Comparison of ENCODE assay signal across 9 cellular contexts in the genomic region with DNA sequence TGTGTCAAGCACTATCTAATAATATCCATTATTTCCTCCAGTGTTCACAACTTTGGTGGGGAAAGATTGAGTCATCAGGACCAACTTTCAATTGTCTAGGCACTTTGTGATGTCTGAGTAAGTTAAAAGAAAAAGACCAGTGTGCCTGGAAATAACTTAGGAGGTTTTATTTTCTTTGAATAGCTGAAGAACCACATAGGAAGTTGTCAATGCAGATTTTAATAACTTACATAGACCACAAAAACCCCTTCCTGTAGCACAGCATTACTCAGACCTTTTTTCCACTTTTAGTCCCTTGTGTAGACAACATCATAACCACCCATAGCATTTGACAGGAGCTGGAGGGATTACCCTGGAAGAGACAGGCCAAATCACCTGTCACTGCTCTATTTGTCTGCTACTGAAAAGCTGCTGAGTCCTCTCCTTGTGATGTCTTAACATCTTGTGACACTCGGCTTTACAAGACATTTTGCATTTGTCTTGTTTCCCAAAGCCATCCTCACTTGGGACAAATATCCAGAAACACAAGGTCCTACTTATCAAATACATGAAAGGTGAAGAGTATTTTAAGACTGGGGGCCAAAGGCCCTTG.
DNase-seq lines count a peak whose midpoint lies in the region; ATAC-seq, FAIRE-seq and TF ChIP-seq lines count a peak whose summit lies in the region.
"Had no signal": no experiment of that assay in that cellular context is flagged by ENCODE, and none has a peak within 500 bp of the region (broad histone marks: within the 10 kb centered on the region; RNA-seq: fewer than 3 reads in every experiment).

No MANE protein-coding gene starts in this region.

- no peaks in the 10 kb centered on the region; the same call in 1 of the 2 replicates for H3K9me3 ChIP-seq in HepG2 (ENCODE audit: low read length)
- H3K9me3 ChIP-seq in Peyer's patch: no peaks in the 10 kb centered on the region
- H3K9me3 ChIP-seq in BE2C: no peaks in the 10 kb centered on the region

- H3K9ac ChIP-seq in HepG2 (ENCODE audit: insufficient read depth, low read depth, low read length) (no peak overlapping the region), mesendoderm (ENCODE audit: low read length) (no peak overlapping the region)

- H3K4me1 ChIP-seq in HepG2 (ENCODE audit: insufficient read depth, low read length) (no peaks in the 10 kb centered on the region), Peyer's patch (no peaks in the 10 kb centered on the region), BE2C (no peaks in the 10 kb centered on the region), mesendoderm (ENCODE audit: control insufficient read depth, low read depth, low read length) (no peaks in the 10 kb centered on the region)

- H2BK120ac ChIP-seq in mesendoderm (ENCODE audit: low read depth, low read length): no peak overlapping the region

- H3K56ac ChIP-seq in mesendoderm (ENCODE audit: low read length): no peak overlapping the region

- no TSS peak for BruUV-seq in HepG2 (replicated peaks; lab: Mats Ljungman, UMichigan)

- H3K4me2 ChIP-seq in HepG2 (ENCODE audit: low read depth, low read length) (no peak overlapping the region), mesendoderm (ENCODE audit: low read length) (no peak overlapping the region)

- ATAC-seq in GM19395 (IDR thresholded peaks at IDR 0.05; ENCODE audit: unreplicated experiment) (peak; percentile 93), HG02943 (IDR thresholded peaks at IDR 0.05; ENCODE audit: low read depth, unreplicated experiment) (peak; percentile 90), HepG2 (no peak)

- no peak overlapping the region for H3K23ac ChIP-seq in mesendoderm (ENCODE audit: low read length)

- DNase-seq in GM10266 (ENCODE audit: extremely low spot score): peak; percentile 10
- peak; percentile 53 for DNase-seq in MV-4-11 (lab: John Stamatoyannopoulos, UW)
- DNase-seq in HepG2 (ENCODE audit: low spot score): no peak
- DNase-seq in Peyer's patch: no peak
- no peak for DNase-seq in BE2C
- DNase-seq in mesendoderm: no peak
- DNase-seq: NCI-H2081 had no signal

- H3K27me3 ChIP-seq in HepG2 (ENCODE audit: control insufficient read depth in 1 of 2, insufficient read depth in 2 of 2, low read length in 2 of 2): no peaks in the 10 kb centered on the region
- H3K27me3 ChIP-seq in Peyer's patch: no peaks in the 10 kb centered on the region
- H3K27me3 ChIP-seq in BE2C: no peaks in the 10 kb centered on the region
- no peaks in the 10 kb centered on the region for H3K27me3 ChIP-seq in mesendoderm (ENCODE audit: insufficient read depth, low read length, poor library complexity)

- no peak overlapping the region for H2BK15ac ChIP-seq in mesendoderm (replicated peaks; ENCODE audit: low read depth)

- TF ChIP-seq POLR2A in HepG2 (IDR thresholded peaks at IDR 0.05; ENCODE audit: insufficient read depth in 1 of 2, low read depth in 2 of 2, low read length in 2 of 2) (no peak), Peyer's patch (IDR thresholded peaks at IDR 0.05) (no peak)

- no peak for TF ChIP-seq CTCF in GM10266 (IDR thresholded peaks at IDR 0.05; ENCODE audit: control insufficient read depth, insufficient read depth, low read depth, missing control alignments)
- TF ChIP-seq CTCF in HepG2 (CRISPR knock-in tag; IDR thresholded peaks at IDR 0.05): no peak
- no peak for TF ChIP-seq CTCF in Peyer's patch (IDR thresholded peaks at IDR 0.05)
- no peak for TF ChIP-seq CTCF in BE2C (IDR thresholded peaks at IDR 0.05; ENCODE audit: low read depth, low read length)

- no peak overlapping the region for H4K8ac ChIP-seq in mesendoderm (ENCODE audit: low read depth, low read length)

- TF ChIP-seq EP300 in HepG2 (IDR thresholded peaks at IDR 0.05; ENCODE audit: low read depth in 2 of 2, low read length in 2 of 2): no peak
- no peak for TF ChIP-seq EP300 in HepG2 (CRISPR knock-in tag; IDR thresholded peaks at IDR 0.05; ENCODE audit: borderline replicate concordance)

- no peak overlapping the region for H2AK5ac ChIP-seq in mesendoderm (ENCODE audit: low read length)

- H3K79me2 ChIP-seq in HepG2 (ENCODE audit: insufficient read depth, low read length) (no peaks in the 10 kb centered on the region), mesendoderm (ENCODE audit: control insufficient read depth, insufficient read depth, low read length) (no peaks in the 10 kb centered on the region)

- 0% methylated on average over 1 of the region's 1 CpG for WGBS in HepG2 (ENCODE audit: low lambda C conversion rate)
- WGBS in mesendoderm (ENCODE audit: extremely low coverage, insufficient coverage, low lambda C conversion rate): no CpG with 5 or more reads among the region's 1 CpG

- H3K79me1 ChIP-seq in mesendoderm (ENCODE audit: low read length): no peaks in the 10 kb centered on the region

- no peak overlapping the region for H2AFZ ChIP-seq in HepG2 (ENCODE audit: low read length)

- in situ Hi-C loops in HepG2 (cut with HindIII; ENCODE audit: extremely low pct_ligation_motif_present, low pct_unique_long_range_greater_than_20kb): no loop called here

- intact Hi-C loops in HepG2 (cut with micrococcal nuclease; ENCODE audit: unreplicated experiment): no loop called here

- no peak for TF ChIP-seq RAD21 in HepG2 (CRISPR knock-in tag; IDR thresholded peaks at IDR 0.05)

- H3K27ac ChIP-seq in HepG2 (ENCODE audit: extremely low read length, insufficient read depth, low read length) (no peak overlapping the region), Peyer's patch (no peak overlapping the region), mesendoderm (ENCODE audit: low read depth, low read length) (no peak overlapping the region)

- no peak overlapping the region for H3K18ac ChIP-seq in mesendoderm (ENCODE audit: low read length)

- H3K4me3 ChIP-seq in HepG2 (replicated peaks in 1 of 3; ENCODE audit: insufficient read depth in 1 of 3, low read depth in 2 of 3, low read length in 3 of 3) (no peak overlapping the region), Peyer's patch (no peak overlapping the region), BE2C (ENCODE audit: low read depth, low read length) (no peak overlapping the region), mesendoderm (ENCODE audit: low read length) (no peak overlapping the region)

- POLR2A ChIA-PET in HepG2 (lab: Yijun Ruan, JAX): no interaction called here

- H2BK5ac ChIP-seq in mesendoderm (ENCODE audit: low read length): no peak overlapping the region

- H3K4ac ChIP-seq in mesendoderm (ENCODE audit: low read depth, low read length): no peak overlapping the region

- H4K5ac ChIP-seq in mesendoderm (ENCODE audit: low read length): no peak overlapping the region

- no peaks in the 10 kb centered on the region for H4K20me1 ChIP-seq in HepG2 (ENCODE audit: insufficient read depth, low read length)

- FAIRE-seq in HepG2 (lab: Jason Lieb, UNC): no peak

- CTCF ChIA-PET in HepG2 (lab: Yijun Ruan, JAX; ENCODE audit: low intra/inter-chr PET ratio, low total read pairs): no interaction called here

- H3K36me3 ChIP-seq in HepG2 (replicated peaks in 1 of 2; ENCODE audit: control insufficient read depth in 1 of 2, insufficient read depth in 2 of 2, low read length in 2 of 2) (no peaks in the 10 kb centered on the region), Peyer's patch (no peaks in the 10 kb centered on the region), BE2C (no peaks in the 10 kb centered on the region), mesendoderm (ENCODE audit: control insufficient read depth, insufficient read depth, low read length) (no peaks in the 10 kb centered on the region)

TF ChIP-seq in HepG2, 621 proteins besides CTCF, POLR2A, EP300 and RAD21:
- TF ChIP-seq RFX1 (IDR thresholded peaks at IDR 0.05) (no peak), ZSCAN9 (CRISPR knock-in tag; IDR thresholded peaks at IDR 0.05; ENCODE audit: borderline replicate concordance) (no peak), NR1H2 (CRISPR knock-in tag; IDR thresholded peaks at IDR 0.05; ENCODE audit: borderline replicate concordance, low read depth) (no peak), ZFP36L1 (CRISPR knock-in tag; IDR thresholded peaks at IDR 0.05) (no peak), ZEB1 (IDR thresholded peaks at IDR 0.05; ENCODE audit: insufficient replicate concordance, low read depth) (no peak), AGO2 (optimal IDR thresholded peaks at IDR 0.05; ENCODE audit: low read depth, low read length) (no peak), ZNF616 (CRISPR knock-in tag; IDR thresholded peaks at IDR 0.05; ENCODE audit: low read depth) (no peak), SNAI1 (CRISPR knock-in tag; IDR thresholded peaks at IDR 0.05; ENCODE audit: borderline replicate concordance) (no peak), CHD2 (IDR thresholded peaks at IDR 0.05; ENCODE audit: low read depth, low read length) (no peak), NRL (CRISPR knock-in tag; IDR thresholded peaks at IDR 0.05; ENCODE audit: borderline replicate concordance) (no peak), MTF1 (CRISPR knock-in tag; IDR thresholded peaks at IDR 0.05) (no peak), FOSL1 (CRISPR knock-in tag; IDR thresholded peaks at IDR 0.05; ENCODE audit: borderline replicate concordance) (no peak), CBX5 (CRISPR knock-in tag; IDR thresholded peaks at IDR 0.05; ENCODE audit: borderline replicate concordance) (no peak), ZBTB1 (CRISPR knock-in tag; IDR thresholded peaks at IDR 0.05; ENCODE audit: borderline replicate concordance) (no peak)
- TF ChIP-seq, protein P1, sequence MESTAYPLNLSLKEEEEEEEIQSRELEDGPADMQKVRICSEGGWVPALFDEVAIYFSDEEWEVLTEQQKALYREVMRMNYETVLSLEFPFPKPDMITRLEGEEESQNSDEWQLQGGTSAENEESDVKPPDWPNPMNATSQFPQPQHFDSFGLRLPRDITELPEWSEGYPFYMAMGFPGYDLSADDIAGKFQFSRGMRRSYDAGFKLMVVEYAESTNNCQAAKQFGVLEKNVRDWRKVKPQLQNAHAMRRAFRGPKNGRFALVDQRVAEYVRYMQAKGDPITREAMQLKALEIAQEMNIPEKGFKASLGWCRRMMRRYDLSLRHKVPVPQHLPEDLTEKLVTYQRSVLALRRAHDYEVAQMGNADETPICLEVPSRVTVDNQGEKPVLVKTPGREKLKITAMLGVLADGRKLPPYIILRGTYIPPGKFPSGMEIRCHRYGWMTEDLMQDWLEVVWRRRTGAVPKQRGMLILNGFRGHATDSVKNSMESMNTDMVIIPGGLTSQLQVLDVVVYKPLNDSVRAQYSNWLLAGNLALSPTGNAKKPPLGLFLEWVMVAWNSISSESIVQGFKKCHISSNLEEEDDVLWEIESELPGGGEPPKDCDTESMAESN (CRISPR knock-in tag; conservative IDR thresholded peaks at IDR 0.05): no peak
TF ChIP-seq in HepG2: peak in this region for 0.

Comparison
In these comparisons a context has a peak if more than half of its experiments do, and no peak if none do; other contexts are left out.
1. DNase-seq: peak in GM10266 (single experiment) and MV-4-11 (single experiment); none in HepG2 (single experiment), Peyer's patch (0 of 3), BE2C (single experiment) and mesendoderm (single experiment).